ENCODE assay signal across 8 cellular contexts in genomic region chr3:33717866-33718594, GRCh38. TPM values are rescaled to one million over a fixed set of nuclear protein-coding genes. Genes with fewer than 3 reads are reported as not detected.
A peak's percentile ranks its signal among the peaks of the same experiment; 100 is the strongest.
DNase-seq lines count a peak whose midpoint lies in the region; ATAC-seq and TF ChIP-seq lines count a peak whose summit lies in the region.

CLASP2 (minus strand) TSS chr3:33718254; CDS start chr3:33718002, 252 bp downstream.

- peak within 1 kb of the TSS; percentile 97 for H2AFZ ChIP-seq in OCI-LY3 (ENCODE audit: low read depth, low read length)

- peak within 1 kb of the TSS; percentile 93 for H3K27ac ChIP-seq in HUES48 (ENCODE audit: low read depth, low read length)
- peak within 1 kb of the TSS; percentile 60 for H3K27ac ChIP-seq in OCI-LY3 (ENCODE audit: low read length)

- H3K4me3 ChIP-seq in HUES48 (ENCODE audit: low read depth, low read length) = peak within 1 kb of the TSS; percentile 84
- peak within 1 kb of the TSS; percentile 83 for H3K4me3 ChIP-seq in OCI-LY3 (ENCODE audit: low read length)
- H3K4me3 ChIP-seq in epithelial cell of esophagus (ENCODE audit: low read length) = peak within 1 kb of the TSS; percentile 68
- peak within 1 kb of the TSS; percentile 82 for H3K4me3 ChIP-seq in mucosa of descending colon

- DNase-seq in Calu3 = peak; percentile 86
- DNase-seq in activated CD8-positive, alpha-beta memory T cell treated with anti-CD3 and anti-CD28 coated beads, Interleukin-2, amount 50 U/mL, for 48 hours = peak; percentile 93
- DNase-seq in epithelial cell of esophagus (ENCODE audit: low read depth) = peak; percentile 85
- DNase-seq in mucosa of descending colon = peak; percentile 87 to 93 (median 91)
- peak; percentile 63 to 65 for DNase-seq in stimulated activated CD8-positive, alpha-beta memory T cell treated with anti-CD3 and anti-CD28 coated beads, Interleukin-4, amount 100 ng/mL, for 1 hour (ENCODE audit: low read depth in 2 of 2, low spot score in 1 of 2)

- no peaks in the 10 kb centered on the region for H3K9me3 ChIP-seq in HUES48 (ENCODE audit: control insufficient read depth, insufficient read depth, low read length)
- no peaks in the 10 kb centered on the region for H3K9me3 ChIP-seq in OCI-LY3 (ENCODE audit: insufficient read depth, low read length)
- H3K9me3 ChIP-seq in mucosa of descending colon = no peaks in the 10 kb centered on the region

- ATAC-seq in GM21423 (IDR thresholded peaks at IDR 0.05; ENCODE audit: unreplicated experiment) (peak; percentile 94), mucosa of descending colon (peak; percentile 96)

- H3K9me3 Mint-ChIP-seq in Calu3 (ENCODE audit: low read depth, unreplicated experiment) = no peaks in the 10 kb centered on the region

- H3K4me3 Mint-ChIP-seq in Calu3 (ENCODE audit: low read depth, unreplicated experiment) = no peak within 1 kb of the TSS

- peak within 1 kb of the TSS; percentile 100 for H3K4me2 ChIP-seq in OCI-LY3 (ENCODE audit: low read length)

- peaks cover 28% of the 10 kb centered on the region for H4K20me1 ChIP-seq in OCI-LY3 (ENCODE audit: insufficient read depth, low read length)

- intact Hi-C loops in Calu3 (cut with micrococcal nuclease; ENCODE audit: unreplicated experiment) = loop anchor here (5.0 kb wide), 1 partner anchor 61 kb away; no protein-coding TSS in a partner anchor
- intact Hi-C loops in mucosa of descending colon (cut with DNase I, micrococcal nuclease) = loop anchor here in 1 of 2 donors (5.0 kb wide), 1 partner anchor 81 kb away; no protein-coding TSS in a partner anchor

- peaks cover 26% of the 10 kb centered on the region for H3K36me3 Mint-ChIP-seq in Calu3 (ENCODE audit: insufficient read depth, unreplicated experiment)

- no peaks in the 10 kb centered on the region for H3K4me1 Mint-ChIP-seq in Calu3 (ENCODE audit: low read depth, unreplicated experiment)

- H3K36me3 ChIP-seq in HUES48 (ENCODE audit: control insufficient read depth, insufficient read depth, low read length) (peaks cover 2% of the 10 kb centered on the region; the same call in 1 of the 2 replicates), OCI-LY3 (replicated peaks; ENCODE audit: low read depth, low read length) (peaks cover 5% of the 10 kb centered on the region), mucosa of descending colon (ENCODE audit: low read depth) (no peaks in the 10 kb centered on the region)

- H3K79me2 ChIP-seq in OCI-LY3 (ENCODE audit: low read length) = peaks cover 49% of the 10 kb centered on the region

- peaks cover 13% of the 10 kb centered on the region for H3K4me1 ChIP-seq in HUES48 (ENCODE audit: control insufficient read depth, insufficient read depth, low read length)
- H3K4me1 ChIP-seq in OCI-LY3 (ENCODE audit: low read length) = peaks cover 17% of the 10 kb centered on the region
- peaks cover 3% of the 10 kb centered on the region for H3K4me1 ChIP-seq in mucosa of descending colon (ENCODE audit: low read depth)

- H3K27ac Mint-ChIP-seq in Calu3 (ENCODE audit: unreplicated experiment) = peak within 1 kb of the TSS; percentile 85

- CTCF ChIA-PET in Calu3 (lab: Charles Lee) = interaction anchor here (0.5 to 0.8 kb wide), 2 partner anchors 10 to 69 kb away, joined by 3 read pairs; no protein-coding TSS in a partner anchor

- H3K9ac ChIP-seq in HUES48 (ENCODE audit: low read depth, low read length) (peak within 1 kb of the TSS; percentile 80), OCI-LY3 (ENCODE audit: low read length) (peak within 1 kb of the TSS; percentile 79)

- H3K27me3 Mint-ChIP-seq in Calu3 (ENCODE audit: unreplicated experiment) = no peaks in the 10 kb centered on the region

- BruUV-seq in Calu3 (replicated peaks; lab: Mats Ljungman, UMichigan) = no TSS peak

- H3K27me3 ChIP-seq in HUES48 (ENCODE audit: control insufficient read depth, insufficient read depth, low read length) = no peaks in the 10 kb centered on the region
- H3K27me3 ChIP-seq in OCI-LY3 (ENCODE audit: low read depth, low read length) = no peaks in the 10 kb centered on the region

- TF ChIP-seq CTCF in Calu3 (IDR thresholded peaks at IDR 0.05; ENCODE audit: unreplicated experiment) (no peak), OCI-LY3 (IDR thresholded peaks at IDR 0.05; ENCODE audit: low read depth, low read length) (no peak), epithelial cell of esophagus (IDR thresholded peaks at IDR 0.05; ENCODE audit: insufficient read depth, low read depth, low read length, missing control alignments) (no peak), mucosa of descending colon (IDR thresholded peaks at IDR 0.05) (no peak)

RNA-seq across cellular contexts. Expression of gene CLASP2, which starts in this region (rescaled TPM):
- total RNA-seq in Calu3 (2022) = 42.4 and 56.4 TPM in 2 replicates
- total RNA-seq in mucosa of descending colon = 10 to 100 TPM; 33.6 to 66.6 (median 44.5) TPM

Comparison
In these comparisons a context has a peak if more than half of its experiments do, and no peak if none do; other contexts are left out.
1. Peak in every context shown above with its lines: DNase-seq, ATAC-seq, H3K4me3 ChIP-seq and H3K27ac ChIP-seq.